Comparison of ENCODE assay signal across 9 cellular contexts in the genomic region with DNA sequence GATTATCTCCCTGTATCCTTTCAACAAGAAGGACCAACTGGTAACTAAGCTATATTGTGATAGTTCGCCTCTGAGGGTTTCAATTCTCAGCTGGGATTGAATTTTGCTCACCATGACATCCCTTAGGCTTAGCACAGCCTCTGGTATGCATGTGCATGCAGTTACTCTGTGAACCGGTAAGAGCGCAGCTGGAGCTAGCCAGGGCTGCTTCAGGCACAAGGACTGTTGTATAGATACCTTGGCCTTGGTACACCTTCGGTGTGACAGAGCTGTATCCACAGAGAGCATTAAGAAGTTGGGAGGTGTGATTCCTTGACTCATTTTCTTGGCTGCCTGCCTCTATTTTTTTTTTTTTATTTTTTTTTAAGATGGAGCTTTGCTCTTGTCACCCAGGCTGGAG. TPM values are rescaled to one million over a fixed set of nuclear protein-coding genes. Genes with fewer than 3 reads are reported as not detected.
DNase-seq lines count a peak whose midpoint lies in the region; ATAC-seq and TF ChIP-seq lines count a peak whose summit lies in the region.
"Had no signal": no experiment of that assay in that cellular context is flagged by ENCODE, and none has a peak within 500 bp of the region (broad histone marks: within the 10 kb centered on the region; RNA-seq: fewer than 3 reads in every experiment).

No MANE protein-coding gene starts in this region.

- H3K27me3 ChIP-seq in hepatocyte = no peaks in the 10 kb centered on the region
- H3K27me3 ChIP-seq: SJCRH30 had no signal

- no peak for ATAC-seq in natural killer cell
- ATAC-seq in natural killer cell treated with Interleukin-12 subunit alpha and Interleukin-12 subunit beta and Interleukin-15 and Interleukin-18, amount 100 ng/mL, for 72 hours = no peak
- ATAC-seq in activated T-cell treated with anti-CD3 and anti-CD28 coated beads, Interleukin-2, amount 50 U/mL, for 72 hours (replicated peaks in 1 of 2) = no peak
- no peak for ATAC-seq in HG03521 (IDR thresholded peaks at IDR 0.05; ENCODE audit: unreplicated experiment)
- ATAC-seq in GM19395 (IDR thresholded peaks at IDR 0.05; ENCODE audit: unreplicated experiment) = no peak

- H3K9me3 Mint-ChIP-seq in natural killer cell = no peaks in the 10 kb centered on the region
- H3K9me3 Mint-ChIP-seq in natural killer cell treated with Interleukin-12 subunit alpha and Interleukin-12 subunit beta and Interleukin-15 and Interleukin-18, amount 100 ng/mL, for 72 hours = no peaks in the 10 kb centered on the region
- no peaks in the 10 kb centered on the region for H3K9me3 Mint-ChIP-seq in activated T-cell treated with anti-CD3 and anti-CD28 coated beads, Interleukin-2, amount 50 U/mL, for 72 hours

- intact Hi-C loops in natural killer cell (cut with micrococcal nuclease) = loop anchor here (5.0 kb wide), 1 partner anchor 93 kb away; a partner anchor contains a TSS

- H3K27ac ChIP-seq in hepatocyte = peak overlapping the region; percentile 99
- H3K27ac ChIP-seq: SJCRH30 had no signal

- TF ChIP-seq CTCF in natural killer cell (IDR thresholded peaks at IDR 0.05) = no peak
- no peak for TF ChIP-seq CTCF in hepatocyte (IDR thresholded peaks at IDR 0.05; ENCODE audit: poor library complexity)

- no peaks in the 10 kb centered on the region for H3K9me2 ChIP-seq in hepatocyte (replicated peaks; ENCODE audit: insufficient read depth)

- no peaks in the 10 kb centered on the region for H3K27me3 Mint-ChIP-seq in natural killer cell (ENCODE audit: low read depth in 2 of 2)
- no peaks in the 10 kb centered on the region for H3K27me3 Mint-ChIP-seq in natural killer cell treated with Interleukin-12 subunit alpha and Interleukin-12 subunit beta and Interleukin-15 and Interleukin-18, amount 100 ng/mL, for 72 hours
- H3K27me3 Mint-ChIP-seq in activated T-cell treated with anti-CD3 and anti-CD28 coated beads, Interleukin-2, amount 50 U/mL, for 72 hours (ENCODE audit: low read depth) = no peaks in the 10 kb centered on the region

- no peaks in the 10 kb centered on the region for H3K36me3 ChIP-seq in hepatocyte (replicated peaks; ENCODE audit: insufficient read depth, low read depth)
- H3K36me3 ChIP-seq: SJCRH30 had no signal

- WGBS in hepatocyte (ENCODE audit: low lambda C conversion rate, missing lambda C conversion rate) = 73% methylated on average over 4 of the region's 4 CpGs

- peak overlapping the region; percentile 35 for H3K4me3 Mint-ChIP-seq in natural killer cell
- H3K4me3 Mint-ChIP-seq in natural killer cell treated with Interleukin-12 subunit alpha and Interleukin-12 subunit beta and Interleukin-15 and Interleukin-18, amount 100 ng/mL, for 72 hours = no peak overlapping the region
- H3K4me3 Mint-ChIP-seq in activated T-cell treated with anti-CD3 and anti-CD28 coated beads, Interleukin-2, amount 50 U/mL, for 72 hours = peak overlapping the region; percentile 92 to 98

- H3K4me1 Mint-ChIP-seq in natural killer cell = peaks cover 39 to 43% of the 10 kb centered on the region in 2 donors
- H3K4me1 Mint-ChIP-seq in natural killer cell treated with Interleukin-12 subunit alpha and Interleukin-12 subunit beta and Interleukin-15 and Interleukin-18, amount 100 ng/mL, for 72 hours (ENCODE audit: low read depth in 2 of 2) = peaks cover 30 to 36% of the 10 kb centered on the region in 2 donors
- peaks cover 55% of the 10 kb centered on the region for H3K4me1 Mint-ChIP-seq in activated T-cell treated with anti-CD3 and anti-CD28 coated beads, Interleukin-2, amount 50 U/mL, for 72 hours (ENCODE audit: low read depth)

- no peaks in the 10 kb centered on the region for H3K36me3 Mint-ChIP-seq in natural killer cell
- H3K36me3 Mint-ChIP-seq in natural killer cell treated with Interleukin-12 subunit alpha and Interleukin-12 subunit beta and Interleukin-15 and Interleukin-18, amount 100 ng/mL, for 72 hours = no peaks in the 10 kb centered on the region
- peaks cover 3 to 5% of the 10 kb centered on the region in 2 donors for H3K36me3 Mint-ChIP-seq in activated T-cell treated with anti-CD3 and anti-CD28 coated beads, Interleukin-2, amount 50 U/mL, for 72 hours (ENCODE audit: insufficient read depth in 2 of 2)

- peaks cover 14% of the 10 kb centered on the region for H4K20me1 ChIP-seq in hepatocyte (ENCODE audit: insufficient read depth, poor library complexity, severe bottlenecking)

- H3K79me2 ChIP-seq in hepatocyte = peaks cover 59% of the 10 kb centered on the region

- H3K4me3 ChIP-seq in hepatocyte = no peak overlapping the region
- H3K4me3 ChIP-seq: SJCRH30 had no signal

- no peaks in the 10 kb centered on the region for H3K9me3 ChIP-seq in hepatocyte (ENCODE audit: low read depth)
- H3K9me3 ChIP-seq: SJCRH30 had no signal

- H3K4me1 ChIP-seq in hepatocyte (ENCODE audit: insufficient read depth) = peaks cover 39% of the 10 kb centered on the region

- peak overlapping the region in 1 of 2 donors; percentile 89 for H3K27ac Mint-ChIP-seq in natural killer cell
- H3K27ac Mint-ChIP-seq in natural killer cell treated with Interleukin-12 subunit alpha and Interleukin-12 subunit beta and Interleukin-15 and Interleukin-18, amount 100 ng/mL, for 72 hours = no peak overlapping the region
- H3K27ac Mint-ChIP-seq in activated T-cell treated with anti-CD3 and anti-CD28 coated beads, Interleukin-2, amount 50 U/mL, for 72 hours = peak overlapping the region; percentile 75

- peak overlapping the region; percentile 89 for H3K4me2 ChIP-seq in hepatocyte

- no peak overlapping the region for H2AFZ ChIP-seq in hepatocyte

- DNase-seq in natural killer cell (no peak), hepatocyte (ENCODE audit: low spot score) (no peak), medulla oblongata (ENCODE audit: extremely low spot score) (no peak), cerebellum (ENCODE audit: low spot score) (no peak)
- DNase-seq in natural killer cell treated with Interleukin-12 subunit alpha and Interleukin-12 subunit beta and Interleukin-15 and Interleukin-18, amount 100 ng/mL, for 72 hours (ENCODE audit: low spot score) = no peak
- no peak for DNase-seq in activated T-cell treated with anti-CD3 and anti-CD28 coated beads, Interleukin-2, amount 50 U/mL, for 72 hours
- DNase-seq: SJCRH30 had no signal

RNA-seq across cellular contexts. Expression of a gene that starts 2.3 kb away (rescaled TPM):
- 10 to 100 TPM; 43.2 to 47.1 (median 43.3) TPM for total RNA-seq in natural killer cell
- 100 to 1,000 TPM; 114 to 124 TPM for total RNA-seq in natural killer cell treated with Interleukin-12 subunit alpha and Interleukin-12 subunit beta and Interleukin-15 and Interleukin-18, amount 100 ng/mL, for 72 hours
- total RNA-seq in activated T-cell treated with anti-CD3 and anti-CD28 coated beads, Interleukin-2, amount 50 U/mL, for 72 hours = 10 to 100 TPM; 80.8 to 90.1 TPM
- total RNA-seq in hepatocyte = 100 and 102 TPM in 2 replicates
- 197 and 216 TPM in 2 replicates for polyA plus RNA-seq in hepatocyte
- total RNA-seq in cerebellum = 83.3 TPM

RNA-seq across cellular contexts. Expression of a gene that starts 2.3 kb away (rescaled TPM):
- 10 to 100 TPM; 25.5 to 35.8 (median 30.3) TPM for total RNA-seq in natural killer cell
- total RNA-seq in natural killer cell treated with Interleukin-12 subunit alpha and Interleukin-12 subunit beta and Interleukin-15 and Interleukin-18, amount 100 ng/mL, for 72 hours = 10 to 100 TPM; 30.5 to 45.9 TPM
- total RNA-seq in activated T-cell treated with anti-CD3 and anti-CD28 coated beads, Interleukin-2, amount 50 U/mL, for 72 hours = 10 to 100 TPM; 31.7 to 39.2 TPM
- 35.4 and 40.0 TPM in 2 replicates for total RNA-seq in hepatocyte
- polyA plus RNA-seq in hepatocyte = 36.7 and 36.9 TPM in 2 replicates
- total RNA-seq in cerebellum = 17.4 TPM

RNA-seq across cellular contexts. Expression of a gene that starts 3.1 kb away (rescaled TPM):
- total RNA-seq in natural killer cell (10 to 100 TPM; 68.6 to 81.3 (median 78.9) TPM), hepatocyte (28.5 and 38.1 TPM in 2 replicates), cerebellum (25.0 TPM)
- 10 to 100 TPM; 51.6 to 83.7 TPM for total RNA-seq in natural killer cell treated with Interleukin-12 subunit alpha and Interleukin-12 subunit beta and Interleukin-15 and Interleukin-18, amount 100 ng/mL, for 72 hours
- 10 to 100 TPM; 43.6 to 59.4 TPM for total RNA-seq in activated T-cell treated with anti-CD3 and anti-CD28 coated beads, Interleukin-2, amount 50 U/mL, for 72 hours
- polyA plus RNA-seq in hepatocyte = 84.0 and 115 TPM in 2 replicates

RNA-seq across cellular contexts. Expression of a gene that starts 28.4 kb away (rescaled TPM):
- 100 to 1,000 TPM in 2 of 3 donors, 10 to 100 TPM in 1; 91.9 to 111 (median 105) TPM for total RNA-seq in natural killer cell
- total RNA-seq in natural killer cell treated with Interleukin-12 subunit alpha and Interleukin-12 subunit beta and Interleukin-15 and Interleukin-18, amount 100 ng/mL, for 72 hours = 100 to 1,000 TPM; 100 to 151 TPM
- 10 to 100 TPM; 82.9 to 86.4 TPM for total RNA-seq in activated T-cell treated with anti-CD3 and anti-CD28 coated beads, Interleukin-2, amount 50 U/mL, for 72 hours
- total RNA-seq in hepatocyte = 41.1 and 46.3 TPM in 2 replicates
- 59.0 and 76.7 TPM in 2 replicates for polyA plus RNA-seq in hepatocyte
- total RNA-seq in cerebellum = 38.7 TPM

RNA-seq across cellular contexts. Expression of a gene that starts 37.8 kb away (rescaled TPM):
- under 1 TPM in 2 of 3 donors, not detected in 1; 0.15 to 0.68 TPM for total RNA-seq in natural killer cell
- 1 to 10 TPM in 1 of 2 donors, under 1 TPM in 1; 0.24 to 1.1 TPM for total RNA-seq in natural killer cell treated with Interleukin-12 subunit alpha and Interleukin-12 subunit beta and Interleukin-15 and Interleukin-18, amount 100 ng/mL, for 72 hours
- total RNA-seq in activated T-cell treated with anti-CD3 and anti-CD28 coated beads, Interleukin-2, amount 50 U/mL, for 72 hours = under 1 TPM; 0.39 to 0.86 TPM
- 3.1 TPM in 2 replicates for total RNA-seq in hepatocyte
- polyA plus RNA-seq in hepatocyte = 2.0 and 5.8 TPM in 2 replicates
- 4.1 TPM for total RNA-seq in cerebellum
